Comparison of ENCODE assay signal across 16 cellular contexts in the genomic region with DNA sequence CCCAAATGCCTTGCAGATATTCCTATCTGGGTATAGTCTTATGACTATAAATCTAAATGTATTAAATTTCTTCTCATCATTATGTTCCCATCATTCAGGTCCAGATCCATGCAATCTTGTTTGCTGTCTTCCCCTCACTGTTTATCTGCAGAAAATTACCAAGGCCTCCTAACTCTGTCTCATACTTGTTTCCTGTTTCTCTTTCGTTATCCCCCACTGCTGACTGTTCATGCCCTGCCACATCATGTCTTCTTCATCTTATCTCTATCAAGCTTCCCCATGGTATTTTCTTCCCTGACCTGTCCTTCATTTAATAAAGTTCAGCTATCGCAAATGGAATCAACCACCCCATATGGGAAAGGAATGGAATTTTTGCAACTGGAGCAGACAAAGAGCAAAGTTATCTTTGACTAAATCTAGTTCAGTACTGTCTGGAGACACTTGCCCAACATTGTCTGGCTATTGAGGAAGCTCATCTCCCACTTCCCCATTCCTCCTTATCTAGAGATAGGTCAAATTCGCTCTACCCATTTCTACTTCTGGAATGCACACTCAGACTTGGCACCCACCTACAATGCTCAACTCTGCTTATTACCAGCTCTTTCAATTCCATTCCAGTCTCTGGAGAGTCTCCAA.
DNase-seq lines count a peak whose midpoint lies in the region; ATAC-seq, FAIRE-seq and TF ChIP-seq lines count a peak whose summit lies in the region.
"Had no signal": no experiment of that assay in that cellular context is flagged by ENCODE, and none has a peak within 500 bp of the region (broad histone marks: within the 10 kb centered on the region; RNA-seq: fewer than 3 reads in every experiment).

No MANE protein-coding gene starts in this region.

- in situ Hi-C loops in HAP-1 (cut with MboI; ENCODE audit: low sequenced_read_pairs) = no loop called here

- H3K9me3 ChIP-seq in left lung = no peaks in the 10 kb centered on the region
- no peaks in the 10 kb centered on the region for H3K9me3 ChIP-seq in HAP-1

- H3K9me3 Mint-ChIP-seq in endothelial cell (ENCODE audit: unreplicated experiment) = no peaks in the 10 kb centered on the region
- H3K9me3 Mint-ChIP-seq: activated naive CD8-positive, alpha-beta T cell treated with anti-CD3 and anti-CD28 coated beads, Interleukin-2, amount 10 ng/mL, durations not matched to agents 7 days and 5 days; stimulated activated naive CD8-positive, alpha-beta T cell treated with anti-CD3 and anti-CD28 coated beads, Interleukin-15, Interleukin-2, amounts not matched to agents 100 ng/mL and 50 ng/mL, for 24 hours had no signal

- H3K36me3 Mint-ChIP-seq in endothelial cell (ENCODE audit: low read depth, unreplicated experiment) = no peaks in the 10 kb centered on the region
- H3K36me3 Mint-ChIP-seq: activated naive CD8-positive, alpha-beta T cell treated with anti-CD3 and anti-CD28 coated beads, Interleukin-2, amount 10 ng/mL, durations not matched to agents 7 days and 5 days had no signal

- no peaks in the 10 kb centered on the region for H3K27me3 ChIP-seq in left lung
- H3K27me3 ChIP-seq in HAP-1 (ENCODE audit: low read depth) = no peaks in the 10 kb centered on the region

- ATAC-seq in HG02852 (IDR thresholded peaks at IDR 0.05; ENCODE audit: unreplicated experiment) (peak; percentile 82), left lung (peak; percentile 43)
- ATAC-seq: PC-3 had no signal

- TF ChIP-seq CTCF in left lung (IDR thresholded peaks at IDR 0.05) (no peak), endothelial cell (IDR thresholded peaks at IDR 0.05; ENCODE audit: unreplicated experiment) (no peak)

- H3K4me3 Mint-ChIP-seq in endothelial cell (ENCODE audit: unreplicated experiment) = no peak overlapping the region
- H3K4me3 Mint-ChIP-seq: activated naive CD8-positive, alpha-beta T cell treated with anti-CD3 and anti-CD28 coated beads, Interleukin-2, amount 10 ng/mL, durations not matched to agents 7 days and 5 days; B cell; stimulated activated naive CD8-positive, alpha-beta T cell treated with anti-CD3 and anti-CD28 coated beads, Interleukin-15, Interleukin-2, amounts not matched to agents 100 ng/mL and 50 ng/mL, for 24 hours had no signal

- H3K4me1 ChIP-seq in left lung (no peaks in the 10 kb centered on the region), HAP-1 (no peaks in the 10 kb centered on the region)

- H3K36me3 ChIP-seq in left lung (no peaks in the 10 kb centered on the region), HAP-1 (replicated peaks) (no peaks in the 10 kb centered on the region)

- no peak for FAIRE-seq in GM12891 (lab: Jason Lieb, UNC)
- FAIRE-seq: colon had no signal

- H3K27me3 Mint-ChIP-seq in endothelial cell (ENCODE audit: unreplicated experiment) = no peaks in the 10 kb centered on the region
- H3K27me3 Mint-ChIP-seq: B cell; stimulated activated naive CD8-positive, alpha-beta T cell treated with anti-CD3 and anti-CD28 coated beads, Interleukin-15, Interleukin-2, amounts not matched to agents 100 ng/mL and 50 ng/mL, for 24 hours had no signal

- no peak for TF ChIP-seq POLR2A in GM12891 (IDR thresholded peaks at IDR 0.05; ENCODE audit: low read depth, low read length)

- H3K4me1 Mint-ChIP-seq in endothelial cell (ENCODE audit: unreplicated experiment) = no peaks in the 10 kb centered on the region
- H3K4me1 Mint-ChIP-seq: B cell had no signal

- intact Hi-C loops in left lung (cut with DNase I) = no loop called here

- H3K4me3 ChIP-seq in left lung (no peak overlapping the region), HAP-1 (no peak overlapping the region)
- H3K4me3 ChIP-seq: GM23248 had no signal

- DNase-seq in GM12891 (ENCODE audit: insufficient read length, low spot score) (no peak), SIG-M5 (lab: John Stamatoyannopoulos, UW) (peak; percentile 85), left lung (no peak), HAP-1 (ENCODE audit: low spot score in 2 of 2) (no peak), NCI-H69 (lab: John Stamatoyannopoulos, UW) (no peak), T-helper 2 cell (no peak), endothelial cell (ENCODE audit: low spot score) (no peak)
- DNase-seq: activated naive CD8-positive, alpha-beta T cell treated with anti-CD3 and anti-CD28 coated beads, Interleukin-2, amount 10 ng/mL, durations not matched to agents 7 days and 5 days; GM23248; NCI-H1930; PC-3; stimulated activated CD4-positive, alpha-beta T cell treated with anti-CD3 and anti-CD28 coated beads, Interleukin-4, amount 100 ng/mL, for 4 hours had no signal

- H3K27ac ChIP-seq in left lung = peak overlapping the region in 1 of 2 donors; percentile 2
- H3K27ac ChIP-seq: GM23248 had no signal

- no peak overlapping the region for H3K27ac Mint-ChIP-seq in endothelial cell (ENCODE audit: unreplicated experiment)
- H3K27ac Mint-ChIP-seq: activated naive CD8-positive, alpha-beta T cell treated with anti-CD3 and anti-CD28 coated beads, Interleukin-2, amount 10 ng/mL, durations not matched to agents 7 days and 5 days; B cell; stimulated activated naive CD8-positive, alpha-beta T cell treated with anti-CD3 and anti-CD28 coated beads, Interleukin-15, Interleukin-2, amounts not matched to agents 100 ng/mL and 50 ng/mL, for 24 hours had no signal

TF ChIP-seq in GM12891, 5 proteins besides CTCF, POLR2A, EP300 and RAD21:
- TF ChIP-seq SPI1 (IDR thresholded peaks at IDR 0.05; ENCODE audit: low read depth, low read length) (peak; percentile 47), POLR2AphosphoS5 (IDR thresholded peaks at IDR 0.05; ENCODE audit: low read depth, low read length) (no peak)
